In the genomic region with DNA sequence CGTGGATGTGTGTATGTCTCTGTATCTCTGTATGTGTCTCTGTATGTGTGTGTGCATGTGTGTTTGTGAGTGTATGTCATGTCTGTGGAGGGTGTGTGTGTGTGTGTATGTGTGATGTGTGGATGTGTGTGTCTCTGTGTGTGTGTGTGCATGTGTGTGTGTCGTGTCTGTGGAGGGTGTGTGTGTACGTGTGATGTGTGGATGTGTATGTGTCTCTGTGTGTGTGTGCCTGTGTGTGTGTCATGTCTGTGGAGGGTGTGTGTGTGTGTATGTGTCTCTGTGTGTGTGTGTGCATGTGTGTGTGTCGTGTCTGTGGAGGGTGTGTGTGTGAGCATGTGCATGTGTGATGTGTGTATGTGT, we compare ENCODE assay signal across 1 cellular context.
A peak's percentile ranks its signal among the peaks of the same experiment; 100 is the strongest.
TF ChIP-seq lines count a peak whose summit lies in the region.

No MANE protein-coding gene starts in this region.

TF ChIP-seq in HepG2, 621 proteins besides CTCF, POLR2A, EP300 and RAD21 (continued from another document):
- TF ChIP-seq FOXO1 (CRISPR knock-in tag; IDR thresholded peaks at IDR 0.05), result no peak
- no peak for TF ChIP-seq SRSF4 (IDR thresholded peaks at IDR 0.05; ENCODE audit: low read depth, low read length, poor library complexity, severe bottlenecking)
- no peak for TF ChIP-seq ZFYVE20 (CRISPR knock-in tag; IDR thresholded peaks at IDR 0.05; ENCODE audit: borderline replicate concordance, low read depth)
- TF ChIP-seq DRAP1 (CRISPR knock-in tag; IDR thresholded peaks at IDR 0.05), result no peak
- peak; percentile 43; the same call in 1 of the 2 replicates for TF ChIP-seq PLRG1 (conservative IDR thresholded peaks at IDR 0.05)
- TF ChIP-seq JUNB (CRISPR knock-in tag; IDR thresholded peaks at IDR 0.05; ENCODE audit: borderline replicate concordance), result no peak
- no peak for TF ChIP-seq TGIF2 (CRISPR knock-in tag; IDR thresholded peaks at IDR 0.05)
- TF ChIP-seq YY1 (IDR thresholded peaks at IDR 0.05; ENCODE audit: insufficient read depth, insufficient replicate concordance, low read depth, low read length), result no peak
- TF ChIP-seq NFYB (CRISPR knock-in tag; IDR thresholded peaks at IDR 0.05), result no peak
- TF ChIP-seq, protein P1, sequence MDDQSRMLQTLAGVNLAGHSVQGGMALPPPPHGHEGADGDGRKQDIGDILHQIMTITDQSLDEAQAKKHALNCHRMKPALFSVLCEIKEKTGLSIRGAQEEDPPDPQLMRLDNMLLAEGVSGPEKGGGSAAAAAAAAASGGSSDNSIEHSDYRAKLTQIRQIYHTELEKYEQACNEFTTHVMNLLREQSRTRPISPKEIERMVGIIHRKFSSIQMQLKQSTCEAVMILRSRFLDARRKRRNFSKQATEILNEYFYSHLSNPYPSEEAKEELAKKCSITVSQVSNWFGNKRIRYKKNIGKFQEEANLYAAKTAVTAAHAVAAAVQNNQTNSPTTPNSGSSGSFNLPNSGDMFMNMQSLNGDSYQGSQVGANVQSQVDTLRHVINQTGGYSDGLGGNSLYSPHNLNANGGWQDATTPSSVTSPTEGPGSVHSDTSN (CRISPR knock-in tag; IDR thresholded peaks at IDR 0.05; ENCODE audit: borderline replicate concordance), result no peak
TF ChIP-seq in HepG2: peak in this region for 3.
